Comparison of ENCODE assay signal across 23 cellular contexts in genomic region chr3:143657391-143657790, GRCh38.
"Had no signal": no experiment of that assay in that cellular context is flagged by ENCODE, and none has a peak within 500 bp of the region (broad histone marks: within the 10 kb centered on the region; RNA-seq: fewer than 3 reads in every experiment).

No MANE protein-coding gene starts in this region.

- H3K9me3 ChIP-seq: breast epithelium, colonic mucosa, gastroesophageal sphincter, mucosa of descending colon, testis, uterus had no signal

- H3K27ac ChIP-seq: breast epithelium, colonic mucosa, epithelial cell of prostate, gastroesophageal sphincter, testis, uterus, WERI-Rb-1 had no signal

- H3K4me3 ChIP-seq: breast epithelium, colonic mucosa, gastroesophageal sphincter, mucosa of descending colon, testis, uterus had no signal

- H3K27me3 ChIP-seq: breast epithelium, colonic mucosa, gastroesophageal sphincter, testis, uterus had no signal

- ATAC-seq: gastroesophageal sphincter, left cardiac atrium, mucosa of descending colon, sciatic nerve had no signal

- H3K4me1 ChIP-seq: breast epithelium, colonic mucosa, gastroesophageal sphincter, uterus had no signal

- H3K36me3 ChIP-seq: breast epithelium, colonic mucosa, gastroesophageal sphincter, uterus, WERI-Rb-1 had no signal

- DNase-seq: activated CD4-positive, alpha-beta T cell treated with anti-CD3 and anti-CD28 coated beads for 1 hour; activated gamma-delta T cell treated with Interleukin-2 at 50 U/mL for 16 hours; activated T-cell treated with anti-CD3 and anti-CD28 coated beads, Interleukin-2, amount 50 U/mL, for 1 hour; colonic mucosa; endodermal cell; head of caudate nucleus; hypothalamus; islet precursor cell; left cardiac atrium; mucosa of descending colon; naive B cell; occipital lobe; posterior cingulate gyrus; stimulated activated CD4-positive, alpha-beta T cell treated with anti-CD3 and anti-CD28 coated beads, Interleukin-4, amount 100 ng/mL, for 1 hour; stimulated activated naive CD4-positive, alpha-beta T cell; T-helper 1 cell; testis; uterus; WERI-Rb-1 had no signal
